Comparison of ENCODE assay signal across 12 cellular contexts in the genomic region with DNA sequence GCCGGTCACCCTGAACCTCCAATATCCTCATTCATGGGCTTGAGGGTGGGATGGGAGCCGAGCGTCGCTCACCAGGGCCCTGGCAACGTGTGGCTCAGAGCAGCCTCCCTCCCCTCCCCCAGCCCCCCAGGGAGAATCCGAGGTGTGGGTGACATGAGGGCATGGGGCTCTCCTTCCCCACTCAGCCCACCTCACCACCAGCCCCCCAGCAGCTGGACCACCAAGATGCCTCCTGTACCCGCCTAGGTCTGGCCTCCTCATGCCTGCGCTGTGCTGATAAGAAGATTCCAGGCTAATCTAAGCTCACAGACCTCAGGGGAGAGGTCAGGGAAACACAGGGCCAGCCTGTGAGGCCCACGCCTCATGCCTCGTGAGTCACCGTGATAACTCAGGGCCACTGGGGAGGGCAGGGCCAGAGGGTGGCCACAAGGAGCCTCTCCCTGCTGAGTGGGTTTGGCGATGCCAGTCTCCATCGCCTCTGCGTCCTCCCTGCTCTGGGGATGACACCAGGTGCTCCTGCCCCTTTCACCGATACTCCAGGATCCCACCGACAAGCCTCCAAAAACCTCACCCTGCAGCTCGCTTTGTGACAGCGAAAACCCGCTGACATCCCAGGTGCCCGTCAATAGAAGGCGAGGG. TPM values are rescaled to one million over a fixed set of nuclear protein-coding genes. Genes with fewer than 3 reads are reported as not detected.
A peak's percentile ranks its signal among the peaks of the same experiment; 100 is the strongest.
DNase-seq lines count a peak whose midpoint lies in the region; ATAC-seq and TF ChIP-seq lines count a peak whose summit lies in the region.
"Had no signal": no experiment of that assay in that cellular context is flagged by ENCODE, and none has a peak within 500 bp of the region (broad histone marks: within the 10 kb centered on the region; RNA-seq: fewer than 3 reads in every experiment).

No MANE protein-coding gene starts in this region.

- TF ChIP-seq POLR2A in ovary (IDR thresholded peaks at IDR 0.05) = no peak

- ATAC-seq in stimulated activated naive CD8-positive, alpha-beta T cell treated with anti-CD3 and anti-CD28 coated beads, Interleukin-15, Interleukin-2, amounts not matched to agents 100 U/mL and 50 U/mL, for 24 hours = no peak

- WGBS in ovary, 3 donors = 78 to 84% (median 80%) methylated on average over 20 to 21 of the region's 21 CpGs

- no peaks in the 10 kb centered on the region for H4K20me1 ChIP-seq in neural progenitor cell (ENCODE audit: low read depth)

- no peak overlapping the region for H3K4me2 ChIP-seq in neural progenitor cell

- H3K79me2 ChIP-seq in neural progenitor cell (ENCODE audit: low read depth) = no peaks in the 10 kb centered on the region

- DNase-seq in Calu3 (peak; percentile 65), OCI-M1 (lab: John Stamatoyannopoulos, UW) (peak; percentile 99), glutamatergic neuron (no peak), neural progenitor cell (ENCODE audit: low spot score) (no peak), ovary (no peak), nucleus accumbens (lab: John Stamatoyannopoulos, UW) (no peak)
- no peak for DNase-seq in activated CD4-positive, alpha-beta T cell treated with anti-CD3 and anti-CD28 coated beads, Interleukin-2, amount 10 ng/mL, durations not matched to agents 7 days and 5 days
- DNase-seq in stimulated activated naive CD8-positive, alpha-beta T cell treated with anti-CD3 and anti-CD28 coated beads, Interleukin-15, Interleukin-2, amounts not matched to agents 100 U/mL and 50 U/mL, for 24 hours = no peak
- DNase-seq: CD4-positive, alpha-beta T cell; head of caudate nucleus; NCI-H2081 had no signal

- intact Hi-C loops in Calu3 (cut with micrococcal nuclease; ENCODE audit: unreplicated experiment) = loop anchor here (5.0 kb wide), 1 partner anchor 50 kb away; no protein-coding TSS in a partner anchor
- intact Hi-C loops in ovary (cut with DNase I) = no loop called here

- H3K27me3 Mint-ChIP-seq in Calu3 (ENCODE audit: unreplicated experiment) (no peaks in the 10 kb centered on the region), glutamatergic neuron (ENCODE audit: unreplicated experiment) (peaks cover 2% of the 10 kb centered on the region), neural progenitor cell (ENCODE audit: insufficient read depth, low read depth) (peaks cover 8% of the 10 kb centered on the region)
- no peaks in the 10 kb centered on the region for H3K27me3 Mint-ChIP-seq in activated CD4-positive, alpha-beta T cell treated with anti-CD3 and anti-CD28 coated beads, Interleukin-2, amount 10 ng/mL, durations not matched to agents 7 days and 5 days
- H3K27me3 Mint-ChIP-seq: CD4-positive, alpha-beta T cell had no signal

- H3K27ac Mint-ChIP-seq in Calu3 (ENCODE audit: unreplicated experiment) = peak overlapping the region; percentile 84
- no peak overlapping the region for H3K27ac Mint-ChIP-seq in glutamatergic neuron (ENCODE audit: unreplicated experiment)
- no peak overlapping the region for H3K27ac Mint-ChIP-seq in neural progenitor cell
- H3K27ac Mint-ChIP-seq in activated CD4-positive, alpha-beta T cell treated with anti-CD3 and anti-CD28 coated beads, Interleukin-2, amount 10 ng/mL, durations not matched to agents 7 days and 5 days = no peak overlapping the region
- H3K27ac Mint-ChIP-seq: CD4-positive, alpha-beta T cell had no signal

- H3K4me1 Mint-ChIP-seq in Calu3 (ENCODE audit: low read depth, unreplicated experiment) (peaks cover 34% of the 10 kb centered on the region), glutamatergic neuron (ENCODE audit: low read depth, unreplicated experiment) (peaks cover 11% of the 10 kb centered on the region), neural progenitor cell (peaks cover 41% of the 10 kb centered on the region)
- peaks cover 1% of the 10 kb centered on the region for H3K4me1 Mint-ChIP-seq in activated CD4-positive, alpha-beta T cell treated with anti-CD3 and anti-CD28 coated beads, Interleukin-2, amount 10 ng/mL, durations not matched to agents 7 days and 5 days

- no peak for TF ChIP-seq CTCF in Calu3 (IDR thresholded peaks at IDR 0.05; ENCODE audit: unreplicated experiment)
- TF ChIP-seq CTCF in glutamatergic neuron (IDR thresholded peaks at IDR 0.05; ENCODE audit: partially characterized antibody, unreplicated experiment) = no peak
- no peak for TF ChIP-seq CTCF in neural progenitor cell (IDR thresholded peaks at IDR 0.05)
- no peak for TF ChIP-seq CTCF in ovary (IDR thresholded peaks at IDR 0.05)

- H3K4me1 ChIP-seq in neural progenitor cell = peaks cover 16% of the 10 kb centered on the region
- H3K4me1 ChIP-seq in ovary (ENCODE audit: insufficient read depth) = no peaks in the 10 kb centered on the region

- H3K27ac ChIP-seq in neural progenitor cell (no peak overlapping the region), ovary (no peak overlapping the region)
- H3K27ac ChIP-seq: skin epidermis had no signal

- H3K27me3 ChIP-seq in neural progenitor cell (no peaks in the 10 kb centered on the region), ovary (no peaks in the 10 kb centered on the region)

- BruUV-seq in Calu3 (replicated peaks; lab: Mats Ljungman, UMichigan) = no TSS peak

- CTCF ChIA-PET in Calu3 (lab: Charles Lee) = interaction anchor here (0.7 to 1.3 kb wide), 2 partner anchors 49 to 94 kb away, joined by 4 read pairs; no protein-coding TSS in a partner anchor
- CTCF ChIA-PET in activated CD4-positive, alpha-beta T cell treated with anti-CD3 and anti-CD28 coated beads, Interleukin-2, amount 10 ng/mL, durations not matched to agents 7 days and 5 days (lab: Charles Lee) = no interaction called here

- H2AFZ ChIP-seq in neural progenitor cell (replicated peaks) = no peak overlapping the region

- no peaks in the 10 kb centered on the region for H3K9me3 Mint-ChIP-seq in Calu3 (ENCODE audit: low read depth, unreplicated experiment)
- peaks cover 3% of the 10 kb centered on the region for H3K9me3 Mint-ChIP-seq in glutamatergic neuron (ENCODE audit: unreplicated experiment)
- H3K9me3 Mint-ChIP-seq in neural progenitor cell = no peaks in the 10 kb centered on the region
- no peaks in the 10 kb centered on the region for H3K9me3 Mint-ChIP-seq in activated CD4-positive, alpha-beta T cell treated with anti-CD3 and anti-CD28 coated beads, Interleukin-2, amount 10 ng/mL, durations not matched to agents 7 days and 5 days
- H3K9me3 Mint-ChIP-seq: CD4-positive, alpha-beta T cell had no signal

- H3F3A ChIP-seq in neural progenitor cell (ENCODE audit: low read depth) = peaks cover 7% of the 10 kb centered on the region

- H3K4me3 Mint-ChIP-seq in Calu3 (ENCODE audit: low read depth, unreplicated experiment) = peak overlapping the region; percentile 39
- peak overlapping the region; percentile 20 for H3K4me3 Mint-ChIP-seq in glutamatergic neuron (ENCODE audit: unreplicated experiment)
- peak overlapping the region; percentile 57 for H3K4me3 Mint-ChIP-seq in neural progenitor cell
- H3K4me3 Mint-ChIP-seq in activated CD4-positive, alpha-beta T cell treated with anti-CD3 and anti-CD28 coated beads, Interleukin-2, amount 10 ng/mL, durations not matched to agents 7 days and 5 days = no peak overlapping the region
- H3K4me3 Mint-ChIP-seq: CD4-positive, alpha-beta T cell had no signal

- POLR2A ChIA-PET in activated CD4-positive, alpha-beta T cell treated with anti-CD3 and anti-CD28 coated beads, Interleukin-2, amount 10 ng/mL, durations not matched to agents 7 days and 5 days (lab: Charles Lee) = no interaction called here

- TF ChIP-seq EP300 in ovary (IDR thresholded peaks at IDR 0.05) = no peak

- H3K9ac ChIP-seq in neural progenitor cell = no peak overlapping the region

- H3K4me3 ChIP-seq in neural progenitor cell (no peak overlapping the region), ovary (no peak overlapping the region)
- H3K4me3 ChIP-seq: skin epidermis had no signal

- no peaks in the 10 kb centered on the region for H3K9me3 ChIP-seq in neural progenitor cell (ENCODE audit: low read depth)
- H3K9me3 ChIP-seq in ovary = no peaks in the 10 kb centered on the region

- H3K36me3 Mint-ChIP-seq in Calu3 (ENCODE audit: insufficient read depth, unreplicated experiment) (peaks cover 99% of the 10 kb centered on the region), glutamatergic neuron (ENCODE audit: unreplicated experiment) (no peaks in the 10 kb centered on the region), neural progenitor cell (no peaks in the 10 kb centered on the region)
- H3K36me3 Mint-ChIP-seq in activated CD4-positive, alpha-beta T cell treated with anti-CD3 and anti-CD28 coated beads, Interleukin-2, amount 10 ng/mL, durations not matched to agents 7 days and 5 days (ENCODE audit: low read depth) = no peaks in the 10 kb centered on the region

- no peaks in the 10 kb centered on the region for H3K36me3 ChIP-seq in neural progenitor cell
- no peaks in the 10 kb centered on the region for H3K36me3 ChIP-seq in ovary

RNA-seq across cellular contexts. Expression of gene TESC, which starts 56.9 kb away (rescaled TPM):
- total RNA-seq in Calu3 (2022) (647 and 669 TPM in 2 replicates), glutamatergic neuron (ENCODE audit: unreplicated experiment) (0.93 TPM), neural progenitor cell (ENCODE audit: low replicate concordance) (12.4 and 18.0 TPM in 2 replicates), ovary (10 to 100 TPM in 1 of 7 donors, 1 to 10 TPM in 6; 1.4 to 15.0 (median 5.8) TPM)
- 1 to 10 TPM; 4.3 to 8.0 TPM for polyA plus RNA-seq in ovary
- 10 to 100 TPM; 30.3 to 34.1 TPM for total RNA-seq in activated CD4-positive, alpha-beta T cell treated with anti-CD3 and anti-CD28 coated beads, Interleukin-2, amount 10 ng/mL, durations not matched to agents 7 days and 5 days

Comparison
In these comparisons a context has a peak if more than half of its experiments do, and no peak if none do; other contexts are left out.
1. DNase-seq: peak in Calu3 (single experiment) and OCI-M1 (single experiment); none in glutamatergic neuron (single experiment), neural progenitor cell (single experiment), ovary (0 of 5), activated CD4-positive, alpha-beta T cell treated with anti-CD3 and anti-CD28 coated beads, Interleukin-2, amount 10 ng/mL, durations not matched to agents 7 days and 5 days (single experiment), stimulated activated naive CD8-positive, alpha-beta T cell treated with anti-CD3 and anti-CD28 coated beads, Interleukin-15, Interleukin-2, amounts not matched to agents 100 U/mL and 50 U/mL, for 24 hours (single experiment) and nucleus accumbens (0 of 56).
2. RNA of gene TESC, which starts 56.9 kb away (total RNA-seq): 647 to 669 TPM in Calu3; 30.3 to 34.1 TPM in activated CD4-positive, alpha-beta T cell treated with anti-CD3 and anti-CD28 coated beads, Interleukin-2, amount 10 ng/mL, durations not matched to agents 7 days and 5 days, 12.4 to 18.0 TPM in neural progenitor cell, 1.4 to 15.0 TPM in ovary and 0.93 TPM in glutamatergic neuron (single experiment); every median in the first group is over 10 times any median in the second.